ENCODE assay signal across 28 cellular contexts in the genomic region with DNA sequence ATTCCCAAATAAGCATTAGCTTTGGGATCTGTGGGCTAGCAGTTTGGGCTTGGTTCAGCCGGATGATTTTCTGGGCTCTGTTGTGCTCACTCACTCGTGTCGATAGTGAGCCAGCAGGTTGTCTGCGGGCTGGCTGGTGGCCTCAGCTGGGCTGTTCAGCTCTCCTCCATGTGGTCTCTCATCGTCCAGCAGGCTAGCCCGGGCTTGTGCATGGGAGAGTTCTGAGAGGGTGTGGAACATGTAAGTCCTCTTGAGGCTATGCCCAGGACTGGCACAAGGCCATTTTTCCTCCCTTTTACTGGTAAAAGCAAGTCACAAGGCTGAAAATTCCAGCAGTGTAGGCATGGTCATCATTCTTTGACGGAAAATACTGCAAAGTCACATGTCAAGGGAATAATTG. TPM values are rescaled to one million over a fixed set of nuclear protein-coding genes. Genes with fewer than 3 reads are reported as not detected.
DNase-seq lines count a peak whose midpoint lies in the region; ATAC-seq, FAIRE-seq and TF ChIP-seq lines count a peak whose summit lies in the region.
"Had no signal": no experiment of that assay in that cellular context is flagged by ENCODE, and none has a peak within 500 bp of the region (broad histone marks: within the 10 kb centered on the region; RNA-seq: fewer than 3 reads in every experiment).

No MANE protein-coding gene starts in this region.

- H4K8ac ChIP-seq in IMR-90 (ENCODE audit: low read depth in 2 of 2, low read length in 2 of 2), result no peak overlapping the region

- H3K4me3 Mint-ChIP-seq in glutamatergic neuron (ENCODE audit: unreplicated experiment), result no peak overlapping the region
- H3K4me3 Mint-ChIP-seq: activated naive CD8-positive, alpha-beta T cell; naive thymus-derived CD4-positive, alpha-beta T cell had no signal

- no peak overlapping the region for H2BK5ac ChIP-seq in IMR-90 (ENCODE audit: low read depth, low read length, poor library complexity, severe bottlenecking)

- H3K79me1 ChIP-seq in IMR-90 (ENCODE audit: low read depth in 1 of 2, low read length in 2 of 2), result no peaks in the 10 kb centered on the region

- H3K27ac Mint-ChIP-seq in glutamatergic neuron (ENCODE audit: unreplicated experiment), result peak overlapping the region; percentile 22
- H3K27ac Mint-ChIP-seq: activated naive CD8-positive, alpha-beta T cell; activated T-helper 2 cell treated with anti-CD3 and anti-CD28 coated beads, Interferon-gamma antibody, Interleukin-2, Interleukin-4, amounts not matched to agents 10 μg/mL and 5 μg/mL and 100 μg/mL, durations not matched to agents 14 hours and 24 hours and 36 hours; naive thymus-derived CD4-positive, alpha-beta T cell had no signal

- H3K27ac ChIP-seq in IMR-90 (ENCODE audit: insufficient read depth, low read length), result no peak overlapping the region
- no peak overlapping the region for H3K27ac ChIP-seq in K562 (ENCODE audit: extremely low read depth, low read depth, low read length)
- H3K27ac ChIP-seq: ascending aorta, sigmoid colon, vagina, VCaP had no signal

- dilution Hi-C loops in IMR-90 (cut with HindIII; ENCODE audit: low sequenced_read_pairs, unreplicated experiment), result no loop called here

- no peak overlapping the region for H3K56ac ChIP-seq in IMR-90 (ENCODE audit: extremely low read depth, insufficient read depth, low read length)

- no peaks in the 10 kb centered on the region for H3K36me3 ChIP-seq in IMR-90 (ENCODE audit: control insufficient read depth, insufficient read depth, low read length)
- no peaks in the 10 kb centered on the region for H3K36me3 ChIP-seq in K562 (ENCODE audit: control insufficient read depth, insufficient read depth, low read length)
- H3K36me3 ChIP-seq: ascending aorta, HAP-1, sigmoid colon had no signal

- no peak for TF ChIP-seq EP300 in K562 (IDR thresholded peaks at IDR 0.05; ENCODE audit: low read length)

- no peaks in the 10 kb centered on the region for H3K79me2 ChIP-seq in K562 (ENCODE audit: control insufficient read depth, insufficient read depth, low read length)

- TF ChIP-seq CTCF in AG10803 (conservative IDR thresholded peaks at IDR 0.05; ENCODE audit: low read length) (no peak), IMR-90 (conservative IDR thresholded peaks at IDR 0.05; ENCODE audit: low read depth, low read length) (no peak), K562 (IDR thresholded peaks at IDR 0.05 in 2 of 3, conservative IDR thresholded peaks at IDR 0.05 in 1 of 3; ENCODE audit: insufficient read depth in 2 of 3, low read depth in 1 of 3, low read length in 3 of 3) (no peak), glutamatergic neuron (IDR thresholded peaks at IDR 0.05; ENCODE audit: partially characterized antibody, unreplicated experiment) (no peak)

- H3K9me3 ChIP-seq in IMR-90 (ENCODE audit: control insufficient read depth, insufficient read depth, low read length), result peaks cover 11% of the 10 kb centered on the region
- peaks cover 2% of the 10 kb centered on the region; the same call in 1 of the 2 replicates for H3K9me3 ChIP-seq in K562 (replicated peaks; ENCODE audit: control insufficient read depth, insufficient read depth, low read depth, low read length)
- H3K9me3 ChIP-seq: ascending aorta, HAP-1, vagina had no signal

- H2BK15ac ChIP-seq in IMR-90 (ENCODE audit: low read depth, low read length), result no peak overlapping the region

- intact Hi-C loops in IMR-90 (cut with micrococcal nuclease) (no loop called here), K562 (cut with micrococcal nuclease) (no loop called here), left colon (cut with DNase I, micrococcal nuclease) (no loop called here)

- BruUV-seq in IMR-90 (replicated peaks; lab: Mats Ljungman, UMichigan), result no TSS peak
- no TSS peak for BruUV-seq in K562 (replicated peaks; lab: Mats Ljungman, UMichigan)

- CTCF ChIA-PET in IMR-90 (lab: Yijun Ruan, JAX), result interaction anchor here (1.4 to 1.6 kb wide), 2 partner anchors 11 to 154 kb away, joined by 3 to 5 read pairs; no protein-coding TSS in a partner anchor
- CTCF ChIA-PET in K562 (lab: Yijun Ruan, JAX; ENCODE audit: low intra/inter-chr PET ratio), result no interaction called here

- H3K4me3 ChIP-seq in AG10803 (ENCODE audit: low read length) (no peak overlapping the region), IMR-90 (ENCODE audit: insufficient read depth, low read depth, low read length) (no peak overlapping the region), K562 (no peak overlapping the region)
- H3K4me3 ChIP-seq: ascending aorta, HAP-1, sigmoid colon, vagina had no signal

- no peak overlapping the region for H3K18ac ChIP-seq in IMR-90 (ENCODE audit: low read depth, low read length)

- H3K9me1 ChIP-seq in IMR-90 (ENCODE audit: insufficient read depth, low read length) (no peaks in the 10 kb centered on the region), K562 (ENCODE audit: control insufficient read depth, insufficient read depth, low read length) (no peaks in the 10 kb centered on the region)

- ATAC-seq in IMR-90 (ENCODE audit: low read depth) (no peak), K562 (peak; percentile 57; the same call in 2 of the 3 replicates), left colon (no peak), HG02623 (IDR thresholded peaks at IDR 0.05; ENCODE audit: unreplicated experiment) (no peak)
- ATAC-seq: naive thymus-derived CD4-positive, alpha-beta T cell had no signal

- H2AFZ ChIP-seq in IMR-90 (replicated peaks; ENCODE audit: low read length, poor library complexity) (peak overlapping the region; percentile 33), K562 (ENCODE audit: low read depth, low read length) (no peak overlapping the region)

- no peak overlapping the region for H3K4me2 ChIP-seq in IMR-90 (ENCODE audit: low read depth, low read length)
- no peak overlapping the region for H3K4me2 ChIP-seq in K562 (ENCODE audit: insufficient read depth, low read length)

- POLR2A ChIA-PET in IMR-90 (lab: Charles Lee; ENCODE audit: unreplicated experiment), result no interaction called here
- POLR2A ChIA-PET in K562 (lab: Yijun Ruan, JAX), result interaction anchor here (0.6 kb wide), 2 partner anchors 27 to 146 kb away, joined by 3 read pairs; no protein-coding TSS in a partner anchor

- no peak overlapping the region for H2AK5ac ChIP-seq in IMR-90 (ENCODE audit: low read depth, low read length)

- peaks cover 38% of the 10 kb centered on the region for H3K36me3 Mint-ChIP-seq in glutamatergic neuron (ENCODE audit: unreplicated experiment)
- H3K36me3 Mint-ChIP-seq: activated naive CD8-positive, alpha-beta T cell; naive thymus-derived CD4-positive, alpha-beta T cell had no signal

- H3K4me1 Mint-ChIP-seq in glutamatergic neuron (ENCODE audit: low read depth, unreplicated experiment), result no peaks in the 10 kb centered on the region
- H3K4me1 Mint-ChIP-seq: naive thymus-derived CD4-positive, alpha-beta T cell had no signal

- H4K91ac ChIP-seq in IMR-90 (ENCODE audit: insufficient read depth, low read depth, low read length), result no peak overlapping the region

- no peak overlapping the region for H3K14ac ChIP-seq in IMR-90 (replicated peaks; ENCODE audit: low read depth, low read length)

- in situ Hi-C loops in IMR-90 (cut with MboI; ENCODE audit: low sequenced_read_pairs) (no loop called here), K562 (cut with MboI) (no loop called here)

- H3K9ac ChIP-seq in IMR-90 (ENCODE audit: low read depth, low read length) (no peak overlapping the region), K562 (ENCODE audit: insufficient read depth in 1 of 2, low read depth in 2 of 2, low read length in 2 of 2) (no peak overlapping the region)

- no peak for TF ChIP-seq POLR2A in IMR-90 (IDR thresholded peaks at IDR 0.05; ENCODE audit: low read depth, low read length)
- TF ChIP-seq POLR2A in K562 (conservative IDR thresholded peaks at IDR 0.05), result no peak

- no peak overlapping the region for H4K5ac ChIP-seq in IMR-90 (ENCODE audit: low read depth, low read length)

- no peak for FAIRE-seq in K562 (lab: Jason Lieb, UNC)
- FAIRE-seq: G401.6 had no signal

- no peak overlapping the region for H2AK9ac ChIP-seq in IMR-90 (replicated peaks; ENCODE audit: low read depth, low read length, poor library complexity)

- DNase-seq in AG10803 (ENCODE audit: low read depth) (peak; percentile 6), IMR-90 (no peak), K562 (ENCODE audit: extremely low read depth in 1 of 4, low spot score in 3 of 4) (no peak), glutamatergic neuron (no peak), left colon (no peak), occipital lobe (lab: John Stamatoyannopoulos, UW) (no peak), globus pallidus (ENCODE audit: low spot score) (no peak)
- DNase-seq: ACHN; activated CD8-positive, alpha-beta memory T cell treated with anti-CD3 and anti-CD28 coated beads, Interleukin-2, amount 50 U/mL, for 4 hours; C1 segment of cervical spinal cord; KBM-7; naive thymus-derived CD4-positive, alpha-beta T cell; NCI-H187 treated with DMSO at 0.1 percent for 48 hours; NCI-H446; sigmoid colon had no signal

- no peaks in the 10 kb centered on the region for H4K20me1 ChIP-seq in IMR-90 (ENCODE audit: insufficient read depth, low read length)
- H4K20me1 ChIP-seq in K562 (replicated peaks; ENCODE audit: control insufficient read depth, insufficient read depth, low read length), result peaks cover 5% of the 10 kb centered on the region; the same call in 1 of the 2 replicates

- peaks cover 6% of the 10 kb centered on the region for H3K9me3 Mint-ChIP-seq in glutamatergic neuron (ENCODE audit: unreplicated experiment)
- H3K9me3 Mint-ChIP-seq: activated T-helper 2 cell treated with anti-CD3 and anti-CD28 coated beads, Interferon-gamma antibody, Interleukin-2, Interleukin-4, amounts not matched to agents 10 μg/mL and 5 μg/mL and 100 μg/mL, durations not matched to agents 14 hours and 24 hours and 36 hours had no signal

- no peak overlapping the region for H2BK20ac ChIP-seq in IMR-90 (ENCODE audit: low read depth, low read length)

- no peak overlapping the region for H3K23ac ChIP-seq in IMR-90 (ENCODE audit: low read depth, low read length)

- H3K27me3 ChIP-seq in IMR-90 (ENCODE audit: control insufficient read depth, insufficient read depth, low read length) (peaks cover 47% of the 10 kb centered on the region), K562 (ENCODE audit: control insufficient read depth in 2 of 2, insufficient read depth in 2 of 2, low read length in 2 of 2) (peaks cover 63 to 93% of the 10 kb centered on the region in 2 experiments)
- H3K27me3 ChIP-seq: ascending aorta, sigmoid colon, vagina had no signal

- no peak overlapping the region for H3K4ac ChIP-seq in IMR-90 (ENCODE audit: low read depth, low read length)

- H3K27me3 Mint-ChIP-seq in glutamatergic neuron (ENCODE audit: unreplicated experiment), result peaks cover 3% of the 10 kb centered on the region

- no peak for TF ChIP-seq RAD21 in IMR-90 (IDR thresholded peaks at IDR 0.05; ENCODE audit: low read length)
- no peak for TF ChIP-seq RAD21 in K562 (CRISPR knock-in tag; conservative IDR thresholded peaks at IDR 0.05 in 1 of 2, IDR thresholded peaks at IDR 0.05 in 1 of 2)

- WGBS in IMR-90 (ENCODE audit: extremely low coverage in 2 of 2, insufficient read length in 1 of 2), 2 experiments, result 100% methylated on average over 1 of the region's 7 CpGs; no CpG with 5 or more reads in 1 of the 2 experiments
- WGBS in K562 (ENCODE audit: insufficient coverage, low coverage, missing lambda C conversion rate), result 0% methylated on average over 7 of the region's 7 CpGs

- H2BK120ac ChIP-seq in IMR-90 (ENCODE audit: low read depth, low read length), result no peak overlapping the region

- H3K4me1 ChIP-seq in IMR-90 (ENCODE audit: control insufficient read depth, insufficient read depth, low read length) (no peaks in the 10 kb centered on the region), K562 (replicated peaks in 1 of 2; ENCODE audit: control insufficient read depth in 2 of 2, insufficient read depth in 2 of 2, low read length in 2 of 2) (peaks cover 0 to 6% of the 10 kb centered on the region in 2 experiments; a peak in 2 of 5 replicates)
- H3K4me1 ChIP-seq: ascending aorta, HAP-1, sigmoid colon, vagina had no signal

RNA-seq across cellular contexts. Expression of a gene that starts 38.5 kb away (rescaled TPM):
- not detected in 2 replicates for total RNA-seq in IMR-90 (2012; rRNA removed)
- not detected in 2 replicates for polyA plus RNA-seq in IMR-90 (2012; rRNA removed)
- polyA plus RNA-seq in IMR-90 (2012; cell fraction: cytosol; rRNA removed), result not detected in 2 replicates
- not detected in 2 replicates for polyA plus RNA-seq in IMR-90 (2012; cell fraction: nucleus; rRNA removed; ENCODE audit: low replicate concordance)
- total RNA-seq in K562 (2011; cell fraction: chromatin; rRNA removed; ENCODE audit: low replicate concordance), result not detected in 2 replicates
- not detected in 2 replicates for total RNA-seq in K562 (2011; cell fraction: nucleolus; rRNA removed)
- not detected in 2 replicates for total RNA-seq in K562 (2011; cell fraction: nucleoplasm; rRNA removed)
- not detected in 2 replicates for total RNA-seq in K562 (2014; rRNA removed)
- total RNA-seq in K562 (2014; rRNA removed; fragmentation: Illumina TruSeq; extraction: Trizol), result not detected in 2 replicates
- total RNA-seq in K562 (2015; rRNA removed; fragmentation: Illumina TruSeq; extraction: Trizol), result not detected in 2 replicates
- not detected in 2 replicates for total RNA-seq in K562 (2021)
- not detected in 2 replicates for polyA plus RNA-seq in K562 (2011; rRNA removed)
- polyA plus RNA-seq in K562 (2011; cell fraction: cytosol; rRNA removed), result not detected in 2 replicates
- polyA plus RNA-seq in K562 (2011; cell fraction: nucleus; rRNA removed), result not detected in 2 replicates
- not detected in 2 replicates for polyA plus RNA-seq in K562 (2012)
- polyA plus RNA-seq in K562 (2014; fragmentation: Illumina TruSeq; extraction: Trizol), result not detected in 2 replicates
- not detected for polyA plus RNA-seq in K562 (2014; fragmentation: Nextera tagmentation; extraction: Ambion mirVana)
- polyA plus RNA-seq in K562 (2014; rRNA removed), result not detected in 2 replicates
- not detected in 2 replicates for polyA minus RNA-seq in K562 (2011; rRNA and poly(A)+ RNA removed)
- not detected in 2 replicates for polyA minus RNA-seq in K562 (2011; cell fraction: cytosol; rRNA and poly(A)+ RNA removed)
- polyA minus RNA-seq in K562 (2011; cell fraction: nucleus; rRNA and poly(A)+ RNA removed), result not detected in 2 replicates
- total RNA-seq in glutamatergic neuron (ENCODE audit: unreplicated experiment), result not detected
- total RNA-seq in left colon, result not detected
- 0.31 TPM for total RNA-seq in occipital lobe
- total RNA-seq: activated T-helper 2 cell treated with anti-CD3 and anti-CD28 coated beads, Interferon-gamma antibody, Interleukin-2, Interleukin-4, amounts not matched to agents 10 μg/mL and 5 μg/mL and 100 μg/mL, durations not matched to agents 14 hours and 24 hours and 36 hours; ascending aorta; epithelial cell of proximal tubule; glomerular endothelial cell; mesenteric fat pad; naive thymus-derived CD4-positive, alpha-beta T cell; osteocyte; sigmoid colon; T-helper 2 cell treated with Interferon-gamma antibody and Interleukin-4, amounts not matched to agents 100 ng/mL and 5 ng/mL, for 36 hours; vagina had no signal
- polyA plus RNA-seq: naive thymus-derived CD4-positive, alpha-beta T cell had no signal
